In genomic region chr19:33687761-33688656, GRCh38 we compare ENCODE assay signal across 19 cellular contexts.
DNase-seq lines count a peak whose midpoint lies in the region; ATAC-seq, FAIRE-seq and TF ChIP-seq lines count a peak whose summit lies in the region.
"Had no signal": no experiment of that assay in that cellular context is flagged by ENCODE, and none has a peak within 500 bp of the region (broad histone marks: within the 10 kb centered on the region; RNA-seq: fewer than 3 reads in every experiment).

No MANE protein-coding gene starts in this region.

- WGBS in neuronal stem cell (ENCODE audit: extremely low coverage in 2 of 2, insufficient read length in 2 of 2, insufficient replicate concordance in 1 of 2), 2 donors = no CpG with 5 or more reads among the region's 15 CpGs

- no peak overlapping the region for H4K8ac ChIP-seq in neuronal stem cell (ENCODE audit: low read depth, low read length)

- H3K4me1 ChIP-seq in astrocyte (ENCODE audit: insufficient read depth, low read length) (no peaks in the 10 kb centered on the region), neuronal stem cell (ENCODE audit: control insufficient read depth in 2 of 2, insufficient read depth in 1 of 2, low read depth in 1 of 2, low read length in 2 of 2) (peaks cover 0 to 5% of the 10 kb centered on the region in 2 donors)
- H3K4me1 ChIP-seq: Peyer's patch had no signal

- H3K79me1 ChIP-seq in neuronal stem cell (ENCODE audit: low read depth, low read length) = peaks cover 2% of the 10 kb centered on the region

- H3K4ac ChIP-seq in neuronal stem cell (ENCODE audit: low read length) = no peak overlapping the region

- H3K27me3 ChIP-seq in astrocyte (ENCODE audit: insufficient read depth, low read length) = peaks cover 12% of the 10 kb centered on the region
- peaks cover 0 to 57% (median 10%) of the 10 kb centered on the region in 3 experiments for H3K27me3 ChIP-seq in neuronal stem cell (ENCODE audit: control insufficient read depth in 3 of 3, insufficient read depth in 3 of 3, low read depth in 1 of 3, low read length in 3 of 3)
- H3K27me3 ChIP-seq: Peyer's patch had no signal

- H3K9me3 ChIP-seq in astrocyte (ENCODE audit: insufficient read depth, low read depth, low read length) = no peaks in the 10 kb centered on the region
- no peaks in the 10 kb centered on the region for H3K9me3 ChIP-seq in neuronal stem cell (replicated peaks in 1 of 2; ENCODE audit: control insufficient read depth in 2 of 2, insufficient read depth in 1 of 2, low read depth in 1 of 2, low read length in 2 of 2)
- H3K9me3 ChIP-seq: MG63, Peyer's patch had no signal

- peaks cover 50% of the 10 kb centered on the region for H3K27me3 Mint-ChIP-seq in astrocyte (ENCODE audit: low read depth, unreplicated experiment)

- H2AFZ ChIP-seq in astrocyte (ENCODE audit: low read depth, low read length) = no peak overlapping the region
- no peak overlapping the region for H2AFZ ChIP-seq in neuronal stem cell (ENCODE audit: low read length)

- H3K18ac ChIP-seq in neuronal stem cell (ENCODE audit: low read length) = no peak overlapping the region

- DNase-seq in cardiac septum (ENCODE audit: low spot score) (peak; percentile 56), Right ventricle myocardium superior (no peak), astrocyte (ENCODE audit: low read depth) (no peak), neuronal stem cell (ENCODE audit: low spot score) (no peak), NCI-H1930 (lab: John Stamatoyannopoulos, UW) (no peak), pons (ENCODE audit: low spot score) (no peak), middle frontal gyrus (ENCODE audit: extremely low spot score, low spot score) (no peak)
- DNase-seq: COR-L47, DMS 273 treated with DMSO at 0.1 percent for 48 hours, DMS79 treated with DMSO at 0.1 percent for 48 hours, MG63, NCI-H1092, NCI-H1436, NCI-H187 treated with DMSO at 0.1 percent for 48 hours, NCI-H510A treated with DMSO at 0.1 percent for 48 hours had no signal

- ATAC-seq in Right ventricle myocardium superior (ENCODE audit: poor library complexity) = no peak
- ATAC-seq: HepG2, K562 had no signal

- TF ChIP-seq CTCF in astrocyte (IDR thresholded peaks at IDR 0.05; ENCODE audit: insufficient read depth, low read depth, low read length) = no peak

- H3K14ac ChIP-seq in neuronal stem cell (ENCODE audit: low read length) = no peak overlapping the region

- H3K4me2 ChIP-seq in astrocyte (ENCODE audit: low read length) (no peak overlapping the region), neuronal stem cell (ENCODE audit: insufficient read depth, low read length, poor library complexity, severe bottlenecking) (no peak overlapping the region)

- H3K79me2 ChIP-seq in astrocyte (ENCODE audit: insufficient read depth, low read length) = no peaks in the 10 kb centered on the region

- H3K4me3 ChIP-seq in astrocyte (ENCODE audit: insufficient read depth, low read depth, low read length) (no peak overlapping the region), neuronal stem cell (ENCODE audit: low read length in 2 of 2) (no peak overlapping the region)
- H3K4me3 ChIP-seq: K562, MG63, Peyer's patch had no signal

- H3K36me3 Mint-ChIP-seq in astrocyte (ENCODE audit: low read depth, unreplicated experiment) = no peaks in the 10 kb centered on the region

- H3K27ac ChIP-seq in astrocyte (ENCODE audit: low read depth, low read length) (no peak overlapping the region), neuronal stem cell (replicated peaks; ENCODE audit: low read length) (no peak overlapping the region)
- H3K27ac ChIP-seq: Peyer's patch had no signal

- intact Hi-C loops in cardiac septum (cut with DNase I) (no loop called here), Right ventricle myocardium superior (cut with DNase I) (no loop called here)

- no peak overlapping the region for H3K9ac ChIP-seq in astrocyte (ENCODE audit: low read length)
- H3K9ac ChIP-seq in neuronal stem cell (ENCODE audit: low read depth, low read length, poor library complexity) = no peak overlapping the region

- no peak overlapping the region for H2BK12ac ChIP-seq in neuronal stem cell (ENCODE audit: low read length)

- H4K91ac ChIP-seq in neuronal stem cell (ENCODE audit: low read depth, low read length, poor library complexity) = no peak overlapping the region

- H3K4me1 Mint-ChIP-seq in astrocyte (ENCODE audit: low read depth, unreplicated experiment) = peaks cover 5% of the 10 kb centered on the region

- no peak overlapping the region for H2BK15ac ChIP-seq in neuronal stem cell (ENCODE audit: low read length)

- no peak overlapping the region for H2BK5ac ChIP-seq in neuronal stem cell (ENCODE audit: low read length)

- no peaks in the 10 kb centered on the region for H3K9me3 Mint-ChIP-seq in astrocyte (ENCODE audit: unreplicated experiment)
- H3K9me3 Mint-ChIP-seq: CD4-positive, alpha-beta T cell had no signal

- no peak overlapping the region for H3K27ac Mint-ChIP-seq in astrocyte (ENCODE audit: unreplicated experiment)
- H3K27ac Mint-ChIP-seq: CD4-positive, alpha-beta T cell had no signal

- no peak overlapping the region for H3K23ac ChIP-seq in neuronal stem cell (ENCODE audit: low read depth, low read length, poor library complexity)

- H3K4me3 Mint-ChIP-seq in astrocyte (ENCODE audit: unreplicated experiment) = peak overlapping the region; percentile 40
- H3K4me3 Mint-ChIP-seq: CD4-positive, alpha-beta T cell had no signal

- no peak for FAIRE-seq in astrocyte (lab: Jason Lieb, UNC)
- FAIRE-seq: HepG2, K562 had no signal

- H4K20me1 ChIP-seq in astrocyte (ENCODE audit: insufficient read depth, low read length) = no peaks in the 10 kb centered on the region

- H2AK5ac ChIP-seq in neuronal stem cell (ENCODE audit: low read depth, low read length) = peak overlapping the region; percentile 17

- H3K36me3 ChIP-seq in astrocyte (ENCODE audit: insufficient read depth, low read length) = no peaks in the 10 kb centered on the region
- no peaks in the 10 kb centered on the region for H3K36me3 ChIP-seq in neuronal stem cell (replicated peaks in 1 of 2; ENCODE audit: control insufficient read depth in 2 of 2, insufficient read depth in 2 of 2, low read length in 2 of 2)
- H3K36me3 ChIP-seq: MG63, Peyer's patch had no signal

- no peak overlapping the region for H2BK120ac ChIP-seq in neuronal stem cell (ENCODE audit: low read depth, low read length)
